ENCODE assay signal across 21 cellular contexts in genomic region chr7:112792431-112792830, GRCh38.
"Had no signal": no experiment of that assay in that cellular context is flagged by ENCODE, and none has a peak within 500 bp of the region (broad histone marks: within the 10 kb centered on the region; RNA-seq: fewer than 3 reads in every experiment).

No MANE protein-coding gene starts in this region.

- H3K36me3 ChIP-seq: colonic mucosa, tibial nerve, WERI-Rb-1 had no signal

- DNase-seq: activated CD4-positive, alpha-beta T cell treated with anti-CD3 and anti-CD28 coated beads, Interleukin-2, amount 50 U/mL, for 48 hours; activated CD8-positive, alpha-beta memory T cell treated with anti-CD3 and anti-CD28 coated beads, Interleukin-2, amount 10 ng/mL, durations not matched to agents 7 days and 5 days; activated gamma-delta T cell; activated T-cell treated with anti-CD3 and anti-CD28 coated beads, Interleukin-2, amount 50 U/mL, for 1 hour; amniotic stem cell; central memory CD4-positive, alpha-beta T cell; colonic mucosa; islet precursor cell; naive B cell; nucleus accumbens; right cardiac atrium; small intestine; stimulated activated CD4-positive, alpha-beta T cell treated with anti-CD3 and anti-CD28 coated beads, Interleukin-4, amount 100 ng/mL, for 4 hours; stimulated activated CD8-positive, alpha-beta memory T cell treated with anti-CD3 and anti-CD28 coated beads, Interleukin-4, amount 100 ng/mL, for 48 hours; stimulated activated naive CD4-positive, alpha-beta T cell treated with Interleukin-2 at 50 U/mL for 16 hours; substantia nigra had no signal

- H3K4me3 ChIP-seq: colonic mucosa, tibial nerve had no signal

- ATAC-seq: activated CD8-positive, alpha-beta memory T cell treated with anti-CD3 and anti-CD28 coated beads, Interleukin-2, amount 10 ng/mL, durations not matched to agents 7 days and 5 days; activated naive CD4-positive, alpha-beta T cell treated with anti-CD3 and anti-CD28 coated beads, Interleukin-2, amount 50 U/mL, for 72 hours; left lobe of liver; right cardiac atrium had no signal

- FAIRE-seq: endometrium, small intestine had no signal

- H3K27me3 ChIP-seq: colonic mucosa, tibial nerve had no signal

- H3K9me3 ChIP-seq: colonic mucosa, tibial nerve had no signal

- H3K27ac ChIP-seq: colonic mucosa, tibial nerve, WERI-Rb-1 had no signal
